ENCODE assay signal across 23 cellular contexts in genomic region chr19:19427302-19427701, GRCh38. TPM values are rescaled to one million over a fixed set of nuclear protein-coding genes. Genes with fewer than 3 reads are reported as not detected.
A peak's percentile ranks its signal among the peaks of the same experiment; 100 is the strongest.
DNase-seq lines count a peak whose midpoint lies in the region; ATAC-seq and TF ChIP-seq lines count a peak whose summit lies in the region.
"Had no signal": no experiment of that assay in that cellular context is flagged by ENCODE, and none has a peak within 500 bp of the region (broad histone marks: within the 10 kb centered on the region; RNA-seq: fewer than 3 reads in every experiment).

No MANE protein-coding gene starts in this region.

- H2BK15ac ChIP-seq in H9 (ENCODE audit: low read depth, low read length), result no peak overlapping the region

- no peak overlapping the region for H3K27ac ChIP-seq in H9 (ENCODE audit: insufficient read length, low read depth, low read length)
- H3K27ac ChIP-seq: ascending aorta, gastrocnemius medialis had no signal

- H2BK120ac ChIP-seq in H9 (ENCODE audit: low read depth, low read length, poor library complexity, severe bottlenecking), result no peak overlapping the region

- H3K9ac ChIP-seq in H9 (ENCODE audit: extremely low read depth, insufficient read length, low read length), result no peak overlapping the region

- POLR2A ChIA-PET in activated naive CD8-positive, alpha-beta T cell treated with anti-CD3 and anti-CD28 coated beads, Interleukin-2, amount 10 ng/mL, durations not matched to agents 7 days and 5 days (lab: Charles Lee), result no interaction called here

- no peak overlapping the region for H3K4me3 Mint-ChIP-seq in activated naive CD8-positive, alpha-beta T cell treated with anti-CD3 and anti-CD28 coated beads, Interleukin-2, amount 10 ng/mL, durations not matched to agents 7 days and 5 days
- H3K4me3 Mint-ChIP-seq in activated naive CD8-positive, alpha-beta T cell treated with anti-CD3 and anti-CD28 coated beads, Interleukin-2, amount 50 U/mL, for 24 hours, result no peak overlapping the region
- H3K4me3 Mint-ChIP-seq in H9 (no peak overlapping the region), glutamatergic neuron (ENCODE audit: unreplicated experiment) (no peak overlapping the region)
- H3K4me3 Mint-ChIP-seq in stimulated activated memory B cell treated with anti-CD40 and anti-IgM and Interleukin-4, amounts not matched to agents 10 μg/mL and 1 μg/mL and 100 μg/mL, for 72 hours, result no peak overlapping the region
- H3K4me3 Mint-ChIP-seq: activated T-cell treated with anti-CD3 and anti-CD28 coated beads, Interleukin-2, amount 50 U/mL, for 4 hours had no signal

- peak overlapping the region; percentile 68 for H3K27ac Mint-ChIP-seq in activated naive CD8-positive, alpha-beta T cell treated with anti-CD3 and anti-CD28 coated beads, Interleukin-2, amount 10 ng/mL, durations not matched to agents 7 days and 5 days
- no peak overlapping the region for H3K27ac Mint-ChIP-seq in activated naive CD8-positive, alpha-beta T cell treated with anti-CD3 and anti-CD28 coated beads, Interleukin-2, amount 50 U/mL, for 24 hours
- H3K27ac Mint-ChIP-seq in H9 (peak overlapping the region; percentile 69 to 91 (median 91); a peak in 5 of 7 replicates), glutamatergic neuron (ENCODE audit: unreplicated experiment) (peak overlapping the region; percentile 34)
- H3K27ac Mint-ChIP-seq in stimulated activated memory B cell treated with anti-CD40 and anti-IgM and Interleukin-4, amounts not matched to agents 10 μg/mL and 1 μg/mL and 100 μg/mL, for 72 hours, result peak overlapping the region; percentile 61

- no peak overlapping the region for H3K23ac ChIP-seq in H9 (ENCODE audit: insufficient read length, low read depth, low read length)

- H2BK12ac ChIP-seq in H9 (ENCODE audit: insufficient read length, low read depth, low read length), result no peak overlapping the region

- no peak overlapping the region for H3K18ac ChIP-seq in H9 (ENCODE audit: insufficient read length, low read depth, low read length)

- H3K9me3 Mint-ChIP-seq in activated naive CD8-positive, alpha-beta T cell treated with anti-CD3 and anti-CD28 coated beads, Interleukin-2, amount 10 ng/mL, durations not matched to agents 7 days and 5 days, result no peaks in the 10 kb centered on the region
- H3K9me3 Mint-ChIP-seq in activated naive CD8-positive, alpha-beta T cell treated with anti-CD3 and anti-CD28 coated beads, Interleukin-2, amount 50 U/mL, for 24 hours, result no peaks in the 10 kb centered on the region
- H3K9me3 Mint-ChIP-seq in H9 (no peaks in the 10 kb centered on the region), glutamatergic neuron (ENCODE audit: unreplicated experiment) (peaks cover 15% of the 10 kb centered on the region)
- H3K9me3 Mint-ChIP-seq in stimulated activated memory B cell treated with anti-CD40 and anti-IgM and Interleukin-4, amounts not matched to agents 10 μg/mL and 1 μg/mL and 100 μg/mL, for 72 hours, result no peaks in the 10 kb centered on the region
- H3K9me3 Mint-ChIP-seq: activated T-cell treated with anti-CD3 and anti-CD28 coated beads, Interleukin-2, amount 50 U/mL, for 4 hours had no signal

- peaks cover 77% of the 10 kb centered on the region; the same call in 1 of the 2 replicates for H3K79me2 ChIP-seq in H9 (ENCODE audit: insufficient read depth, low read length)

- H4K20me1 ChIP-seq in H9 (ENCODE audit: control insufficient read depth, insufficient read depth, insufficient read length), result peaks cover 3% of the 10 kb centered on the region

- H2BK5ac ChIP-seq in H9 (ENCODE audit: insufficient read length, low read length), result no peak overlapping the region

- no peak for ATAC-seq in activated naive CD8-positive, alpha-beta T cell treated with anti-CD3 and anti-CD28 coated beads, Interleukin-2, amount 10 ng/mL, durations not matched to agents 7 days and 5 days (ENCODE audit: low read depth)
- no peak for ATAC-seq in activated naive CD8-positive, alpha-beta T cell treated with anti-CD3 and anti-CD28 coated beads, Interleukin-2, amount 50 U/mL, for 24 hours
- ATAC-seq in stimulated activated memory B cell treated with anti-CD40 and anti-IgM and Interleukin-4, amounts not matched to agents 10 μg/mL and 1 μg/mL and 100 μg/mL, for 72 hours, result no peak
- ATAC-seq: activated CD4-positive, CD25-positive, alpha-beta regulatory T cell treated with anti-CD3 and anti-CD28 coated beads, Interleukin-2, amount 50 U/mL, for 24 hours; activated T-cell treated with anti-CD3 and anti-CD28 coated beads, Interleukin-2, amount 50 U/mL, for 4 hours; gastrocnemius medialis; left lobe of liver had no signal

- H4K5ac ChIP-seq in H9 (ENCODE audit: insufficient read length, low read depth, low read length), result no peak overlapping the region

- no peaks in the 10 kb centered on the region for H3K27me3 ChIP-seq in H9 (ENCODE audit: insufficient read depth, low read length)
- H3K27me3 ChIP-seq: ascending aorta, gastrocnemius medialis had no signal

- H3K4me1 ChIP-seq in H9 (ENCODE audit: insufficient read depth, low read length), result peaks cover 2% of the 10 kb centered on the region; the same call in 1 of the 2 replicates

- no CpG with 5 or more reads among the region's 3 CpGs for WGBS in H9 (ENCODE audit: extremely low coverage, insufficient read length, low lambda C conversion rate)

- H4K91ac ChIP-seq in H9 (ENCODE audit: insufficient read length, low read depth, low read length), result no peak overlapping the region

- no peaks in the 10 kb centered on the region for H3K9me3 ChIP-seq in H9 (ENCODE audit: control insufficient read depth, low read depth, low read length)
- H3K9me3 ChIP-seq: ascending aorta, gastrocnemius medialis had no signal

- no peak overlapping the region for H3K14ac ChIP-seq in H9 (ENCODE audit: insufficient read depth, low read length)

- H3K4me2 ChIP-seq in H9 (ENCODE audit: insufficient read depth, insufficient read length, low read length), result no peak overlapping the region

- H3K56ac ChIP-seq in H9 (ENCODE audit: insufficient read length, low read depth, low read length), result no peak overlapping the region

- peaks cover 28% of the 10 kb centered on the region for H3K79me1 ChIP-seq in H9 (ENCODE audit: insufficient read depth, low read depth, low read length, poor library complexity, severe bottlenecking)

- no peak for TF ChIP-seq CTCF in H9 (conservative IDR thresholded peaks at IDR 0.05)
- no peak for TF ChIP-seq CTCF in glutamatergic neuron (IDR thresholded peaks at IDR 0.05; ENCODE audit: partially characterized antibody, unreplicated experiment)

- H3K23me2 ChIP-seq in H9 (ENCODE audit: insufficient read length, low read depth, low read length, poor library complexity, severe bottlenecking), result no peaks in the 10 kb centered on the region

- H3K4ac ChIP-seq in H9 (ENCODE audit: low read depth, low read length), result no peak overlapping the region

- H4K8ac ChIP-seq in H9 (replicated peaks; ENCODE audit: insufficient read length, low read depth, low read length), result no peak overlapping the region

- no peak overlapping the region for H3T11ph ChIP-seq in H9 (ENCODE audit: low read length)

- H2AFZ ChIP-seq in H9 (ENCODE audit: low read length), result no peak overlapping the region

- H3K36me3 Mint-ChIP-seq in activated naive CD8-positive, alpha-beta T cell treated with anti-CD3 and anti-CD28 coated beads, Interleukin-2, amount 10 ng/mL, durations not matched to agents 7 days and 5 days, result peaks cover 10% of the 10 kb centered on the region
- H3K36me3 Mint-ChIP-seq in activated naive CD8-positive, alpha-beta T cell treated with anti-CD3 and anti-CD28 coated beads, Interleukin-2, amount 50 U/mL, for 24 hours (ENCODE audit: low read depth), result peaks cover 23% of the 10 kb centered on the region
- H3K36me3 Mint-ChIP-seq in H9 (ENCODE audit: insufficient read depth in 1 of 3, low read depth in 3 of 3), result peaks cover 0 to 11% (median 5%) of the 10 kb centered on the region in 3 experiments; a peak in 4 of 7 replicates
- peaks cover 6% of the 10 kb centered on the region for H3K36me3 Mint-ChIP-seq in glutamatergic neuron (ENCODE audit: unreplicated experiment)
- peaks cover 18% of the 10 kb centered on the region for H3K36me3 Mint-ChIP-seq in stimulated activated memory B cell treated with anti-CD40 and anti-IgM and Interleukin-4, amounts not matched to agents 10 μg/mL and 1 μg/mL and 100 μg/mL, for 72 hours

- DNase-seq in activated naive CD8-positive, alpha-beta T cell treated with anti-CD3 and anti-CD28 coated beads, Interleukin-2, amount 10 ng/mL, durations not matched to agents 7 days and 5 days, result no peak
- no peak for DNase-seq in activated naive CD8-positive, alpha-beta T cell treated with anti-CD3 and anti-CD28 coated beads, Interleukin-2, amount 50 U/mL, for 24 hours
- no peak for DNase-seq in H9
- no peak for DNase-seq in glutamatergic neuron
- no peak for DNase-seq in epidermal melanocyte (ENCODE audit: insufficient read length, low spot score)
- no peak for DNase-seq in stimulated activated CD4-positive, alpha-beta T cell treated with anti-CD3 and anti-CD28 coated beads, Interleukin-4, amount 100 ng/mL, for 1 hour
- DNase-seq in stimulated activated CD4-positive, alpha-beta T cell treated with anti-CD3 and anti-CD28 coated beads, Interleukin-1b, Interleukin-23, amount 100 ng/mL, for 48 hours, result no peak
- DNase-seq: activated CD8-positive, alpha-beta memory T cell treated with anti-CD3 and anti-CD28 coated beads for 24 hours; activated naive CD4-positive, alpha-beta T cell treated with anti-CD3 and anti-CD28 coated beads, Interleukin-2, amount 50 U/mL, for 16 hours; activated T-cell treated with anti-CD3 and anti-CD28 coated beads, Interleukin-2, amount 50 U/mL, for 4 hours; caudate nucleus; gastrocnemius medialis; hypothalamus; Karpas-422; mesenchymal stem cell; NCI-H1417 treated with DMSO at 0.1 percent for 48 hours; NCI-H446; small intestine; stimulated activated CD4-positive, alpha-beta T cell treated with anti-CD3 and anti-CD28 coated beads, Interleukin-2, amount 100 ng/mL, for 24 hours had no signal

- no peaks in the 10 kb centered on the region for H3K27me3 Mint-ChIP-seq in activated naive CD8-positive, alpha-beta T cell treated with anti-CD3 and anti-CD28 coated beads, Interleukin-2, amount 10 ng/mL, durations not matched to agents 7 days and 5 days
- no peaks in the 10 kb centered on the region for H3K27me3 Mint-ChIP-seq in activated naive CD8-positive, alpha-beta T cell treated with anti-CD3 and anti-CD28 coated beads, Interleukin-2, amount 50 U/mL, for 24 hours
- 0 out of 2 replicates have a peak, but pooled peaks cover 1% of the 10 kb centered on the region for H3K27me3 Mint-ChIP-seq in H9 (ENCODE audit: low read depth)
- peaks cover 19% of the 10 kb centered on the region for H3K27me3 Mint-ChIP-seq in glutamatergic neuron (ENCODE audit: unreplicated experiment)
- H3K27me3 Mint-ChIP-seq in stimulated activated memory B cell treated with anti-CD40 and anti-IgM and Interleukin-4, amounts not matched to agents 10 μg/mL and 1 μg/mL and 100 μg/mL, for 72 hours, result no peaks in the 10 kb centered on the region

- no peak overlapping the region for H2BK20ac ChIP-seq in H9 (ENCODE audit: low read depth, low read length, poor library complexity, severe bottlenecking)

- no peak overlapping the region for H2AK5ac ChIP-seq in H9 (ENCODE audit: insufficient read length, low read length)

- peaks cover 11% of the 10 kb centered on the region for H3K4me1 Mint-ChIP-seq in activated naive CD8-positive, alpha-beta T cell treated with anti-CD3 and anti-CD28 coated beads, Interleukin-2, amount 10 ng/mL, durations not matched to agents 7 days and 5 days
- H3K4me1 Mint-ChIP-seq in activated naive CD8-positive, alpha-beta T cell treated with anti-CD3 and anti-CD28 coated beads, Interleukin-2, amount 50 U/mL, for 24 hours, result peaks cover 74% of the 10 kb centered on the region
- peaks cover 35 to 44% of the 10 kb centered on the region in 2 experiments for H3K4me1 Mint-ChIP-seq in H9
- peaks cover 32% of the 10 kb centered on the region for H3K4me1 Mint-ChIP-seq in glutamatergic neuron (ENCODE audit: low read depth, unreplicated experiment)
- H3K4me1 Mint-ChIP-seq in stimulated activated memory B cell treated with anti-CD40 and anti-IgM and Interleukin-4, amounts not matched to agents 10 μg/mL and 1 μg/mL and 100 μg/mL, for 72 hours, result peaks cover 73% of the 10 kb centered on the region

RNA-seq across cellular contexts. Expression of gene GATAD2A, which starts 21.8 kb away (rescaled TPM):
- total RNA-seq in activated naive CD8-positive, alpha-beta T cell treated with anti-CD3 and anti-CD28 coated beads, Interleukin-2, amount 10 ng/mL, durations not matched to agents 7 days and 5 days, result 100 to 1,000 TPM; 152 to 153 TPM
- 189 and 198 TPM in 2 replicates for total RNA-seq in H9 (2021)
- total RNA-seq in glutamatergic neuron (ENCODE audit: unreplicated experiment), result 203 TPM
